In genomic region chr15:99168601-99169580, GRCh38 we compare ENCODE assay signal across 1 cellular context.
TF ChIP-seq lines count a peak whose summit lies in the region.

No MANE protein-coding gene starts in this region.

TF ChIP-seq in GM23338, 12 proteins besides CTCF, POLR2A, EP300 and RAD21 (continued from another document):
- no peak for TF ChIP-seq ZNF462 (CRISPR knock-in tag; IDR thresholded peaks at IDR 0.05)
